22 cellular contexts compared by ENCODE assay signal in genomic region chr18:50453014-50453680, GRCh38.
"Had no signal": no experiment of that assay in that cellular context is flagged by ENCODE, and none has a peak within 500 bp of the region (broad histone marks: within the 10 kb centered on the region; RNA-seq: fewer than 3 reads in every experiment).

No MANE protein-coding gene starts in this region.

- H3K9ac ChIP-seq: neural progenitor cell had no signal

- H3K9me3 ChIP-seq: ascending aorta, esophagus muscularis mucosa, tibial nerve had no signal

- H3K27me3 ChIP-seq: ascending aorta, neural progenitor cell, tibial nerve had no signal

- H3K4me3 ChIP-seq: ascending aorta, esophagus muscularis mucosa, neural progenitor cell, tibial nerve had no signal

- FAIRE-seq: islet of Langerhans, TTC549 had no signal

- H3K27ac ChIP-seq: ascending aorta, esophagus muscularis mucosa, neural progenitor cell, tibial nerve, VCaP had no signal

- ATAC-seq: effector memory CD8-positive, alpha-beta T cell; natural killer cell; right cardiac atrium had no signal

- H3K4me2 ChIP-seq: neural progenitor cell had no signal

- H2AFZ ChIP-seq: neural progenitor cell had no signal

- H3K4me1 ChIP-seq: ascending aorta, esophagus muscularis mucosa, neural progenitor cell, tibial nerve had no signal

- DNase-seq: activated CD4-positive, alpha-beta T cell treated with anti-CD3 and anti-CD28 coated beads for 48 hours; activated CD4-positive, alpha-beta T cell treated with anti-CD3 and anti-CD28 coated beads, Interleukin-2, amount 50 U/mL, for 48 hours; activated CD8-positive, alpha-beta memory T cell treated with anti-CD3 and anti-CD28 coated beads for 24 hours; activated effector memory CD4-positive, alpha-beta T cell treated with anti-CD3 and anti-CD28 coated beads, Interleukin-2, amount 50 U/mL, for 16 hours; activated naive CD4-positive, alpha-beta T cell treated with anti-CD3 and anti-CD28 coated beads, Interleukin-2, amount 10 ng/mL, durations not matched to agents 7 days and 5 days; activated naive CD8-positive, alpha-beta T cell treated with anti-CD3 and anti-CD28 coated beads, Interleukin-2, amount 10 ng/mL, durations not matched to agents 7 days and 5 days; activated T-cell treated with anti-CD3 and anti-CD28 coated beads, Interleukin-2, amount 50 U/mL, for 1 hour; cortex of kidney; effector memory CD8-positive, alpha-beta T cell; foreskin melanocyte; midbrain; natural killer cell; right cardiac atrium; stimulated activated CD4-positive, alpha-beta T cell treated with anti-CD3 and anti-CD28 coated beads, Interleukin-2, amount 100 ng/mL, for 48 hours; stimulated activated naive CD4-positive, alpha-beta T cell treated with Interleukin-2 at 50 U/mL for 16 hours had no signal

- H3K36me3 ChIP-seq: ascending aorta, esophagus muscularis mucosa, neural progenitor cell, tibial nerve had no signal
